In genomic region chr19:58400916-58401824, GRCh38 we compare ENCODE assay signal across 8 cellular contexts. TPM values are rescaled to one million over a fixed set of nuclear protein-coding genes. Genes with fewer than 3 reads are reported as not detected.
DNase-seq lines count a peak whose midpoint lies in the region; ATAC-seq and TF ChIP-seq lines count a peak whose summit lies in the region.

No MANE protein-coding gene starts in this region.

- H3K9me3 ChIP-seq in ovary (no peaks in the 10 kb centered on the region), tibial artery (no peaks in the 10 kb centered on the region)

- DNase-seq in GM12865 (ENCODE audit: low read depth), result peak; percentile 100
- peak; percentile 98 for DNase-seq in NCI-H1105 treated with DMSO at 0.1 percent for 48 hours (lab: John Stamatoyannopoulos, UW)
- peak; percentile 86 for DNase-seq in SKM-1 treated with dmso at 0.1 percent for 144 hours (lab: John Stamatoyannopoulos, UW; ENCODE audit: unreplicated experiment)
- peak; percentile 97 for DNase-seq in activated naive CD8-positive, alpha-beta T cell treated with anti-CD3 and anti-CD28 coated beads, Interleukin-2, amount 10 ng/mL, durations not matched to agents 7 days and 5 days
- peak; percentile 100 for DNase-seq in Right ventricle myocardium superior
- DNase-seq in ovary, result peak; percentile 99 to 100 (median 100)
- DNase-seq in tibial artery, result peak; percentile 99 to 100

- peak overlapping the region; percentile 91 for H3K27ac Mint-ChIP-seq in activated naive CD8-positive, alpha-beta T cell treated with anti-CD3 and anti-CD28 coated beads, Interleukin-2, amount 10 ng/mL, durations not matched to agents 7 days and 5 days

- intact Hi-C loops in Right ventricle myocardium superior (cut with DNase I), result no loop called here
- intact Hi-C loops in ovary (cut with DNase I), result no loop called here
- intact Hi-C loops in tibial artery (cut with DNase I; ENCODE audit: low total_unique reads), result no loop called here

- peak; percentile 61 for TF ChIP-seq POLR2A in ovary (IDR thresholded peaks at IDR 0.05)

- H3K4me1 ChIP-seq in ovary (ENCODE audit: insufficient read depth) (peaks cover 12% of the 10 kb centered on the region), tibial artery (peaks cover 0 to 24% (median 20%) of the 10 kb centered on the region in 4 donors)

- H3K36me3 ChIP-seq in ovary (no peaks in the 10 kb centered on the region), tibial artery (no peaks in the 10 kb centered on the region)

- no peaks in the 10 kb centered on the region for H3K9me3 Mint-ChIP-seq in activated naive CD8-positive, alpha-beta T cell treated with anti-CD3 and anti-CD28 coated beads, Interleukin-2, amount 10 ng/mL, durations not matched to agents 7 days and 5 days

- POLR2A ChIA-PET in activated naive CD8-positive, alpha-beta T cell treated with anti-CD3 and anti-CD28 coated beads, Interleukin-2, amount 10 ng/mL, durations not matched to agents 7 days and 5 days (lab: Charles Lee), result interaction anchor here (1.1 kb wide), 1 partner anchor 69 kb away, joined by 3 read pairs; no protein-coding TSS in a partner anchor

- peaks cover 4% of the 10 kb centered on the region for H3K27me3 Mint-ChIP-seq in activated naive CD8-positive, alpha-beta T cell treated with anti-CD3 and anti-CD28 coated beads, Interleukin-2, amount 10 ng/mL, durations not matched to agents 7 days and 5 days

- no peaks in the 10 kb centered on the region for H3K36me3 Mint-ChIP-seq in activated naive CD8-positive, alpha-beta T cell treated with anti-CD3 and anti-CD28 coated beads, Interleukin-2, amount 10 ng/mL, durations not matched to agents 7 days and 5 days

- TF ChIP-seq EP300 in ovary (IDR thresholded peaks at IDR 0.05), result no peak

- ATAC-seq in HG02623 (IDR thresholded peaks at IDR 0.05; ENCODE audit: unreplicated experiment) (peak; percentile 95), Right ventricle myocardium superior (ENCODE audit: poor library complexity) (peak; percentile 99)
- ATAC-seq in activated naive CD8-positive, alpha-beta T cell treated with anti-CD3 and anti-CD28 coated beads, Interleukin-2, amount 10 ng/mL, durations not matched to agents 7 days and 5 days (ENCODE audit: low read depth), result peak; percentile 99

- H3K27me3 ChIP-seq in ovary (peaks cover 5% of the 10 kb centered on the region), tibial artery (peaks cover 0 to 13% of the 10 kb centered on the region in 2 donors)

- 1% methylated on average over 78 to 79 of the region's 79 CpGs for WGBS in ovary, 3 donors

- peak overlapping the region; percentile 65 for H3K4me3 ChIP-seq in GM12865 (ENCODE audit: low read depth, low read length)
- H3K4me3 ChIP-seq in ovary, result peak overlapping the region; percentile 43
- peak overlapping the region; percentile 53 to 61 for H3K4me3 ChIP-seq in tibial artery

- H3K27ac ChIP-seq in ovary, result peak overlapping the region in 1 of 2 donors; percentile 42
- H3K27ac ChIP-seq in tibial artery, result peak overlapping the region; percentile 63 to 72

- peak overlapping the region; percentile 88 for H3K4me3 Mint-ChIP-seq in activated naive CD8-positive, alpha-beta T cell treated with anti-CD3 and anti-CD28 coated beads, Interleukin-2, amount 10 ng/mL, durations not matched to agents 7 days and 5 days

- TF ChIP-seq CTCF in GM12865 (IDR thresholded peaks at IDR 0.05; ENCODE audit: insufficient read depth, low read depth, low read length, missing control alignments) (no peak), ovary (IDR thresholded peaks at IDR 0.05) (no peak), tibial artery (IDR thresholded peaks at IDR 0.05) (peak in 1 of 2 experiments; percentile 9)

- H3K4me1 Mint-ChIP-seq in activated naive CD8-positive, alpha-beta T cell treated with anti-CD3 and anti-CD28 coated beads, Interleukin-2, amount 10 ng/mL, durations not matched to agents 7 days and 5 days, result peaks cover 15% of the 10 kb centered on the region

RNA-seq across cellular contexts. Expression of gene RNF225, which starts 5.7 kb away (rescaled TPM):
- under 1 TPM; 0.83 to 0.94 TPM for total RNA-seq in activated naive CD8-positive, alpha-beta T cell treated with anti-CD3 and anti-CD28 coated beads, Interleukin-2, amount 10 ng/mL, durations not matched to agents 7 days and 5 days
- total RNA-seq in Right ventricle myocardium superior (not detected), ovary (not detected)
- polyA plus RNA-seq in ovary, result not detected

RNA-seq across cellular contexts. Expression of gene ZNF584, which starts 7.3 kb away (rescaled TPM):
- total RNA-seq in activated naive CD8-positive, alpha-beta T cell treated with anti-CD3 and anti-CD28 coated beads, Interleukin-2, amount 10 ng/mL, durations not matched to agents 7 days and 5 days, result 10 to 100 TPM in 1 of 2 experiments, 1 to 10 TPM in 1; 8.6 to 10.6 TPM
- total RNA-seq in Right ventricle myocardium superior, result 16.1 TPM
- 10 to 100 TPM; 12.6 to 24.3 (median 22.0) TPM for total RNA-seq in ovary
- polyA plus RNA-seq in ovary, result 10 to 100 TPM; 11.0 to 12.0 TPM

RNA-seq across cellular contexts. Expression of gene RPS5, which starts 14.1 kb away (rescaled TPM):
- total RNA-seq in activated naive CD8-positive, alpha-beta T cell treated with anti-CD3 and anti-CD28 coated beads, Interleukin-2, amount 10 ng/mL, durations not matched to agents 7 days and 5 days, result 1,000 to 10,000 TPM; 1,038 to 1,039 TPM
- total RNA-seq in Right ventricle myocardium superior, result 481 TPM
- total RNA-seq in ovary, result 1,000 to 10,000 TPM; 1,875 to 5,180 (median 2,346) TPM
- 1,000 to 10,000 TPM in 1 of 2 donors, 100 to 1,000 TPM in 1; 715 to 3,775 TPM for polyA plus RNA-seq in ovary

RNA-seq across cellular contexts. Expression of gene ZNF837, which starts 20.3 kb away (rescaled TPM):
- total RNA-seq in activated naive CD8-positive, alpha-beta T cell treated with anti-CD3 and anti-CD28 coated beads, Interleukin-2, amount 10 ng/mL, durations not matched to agents 7 days and 5 days, result 1 to 10 TPM; 2.9 to 3.5 TPM
- total RNA-seq in Right ventricle myocardium superior (0.13 TPM), ovary (1 to 10 TPM; 1.4 to 3.2 (median 2.7) TPM)
- polyA plus RNA-seq in ovary, result 1 to 10 TPM in 1 of 2 donors, not detected in 1; 2.3 TPM

RNA-seq across cellular contexts. Expression of gene ZNF497, which starts 38.6 kb away (rescaled TPM):
- 1 to 10 TPM; 1.7 to 2.1 TPM for total RNA-seq in activated naive CD8-positive, alpha-beta T cell treated with anti-CD3 and anti-CD28 coated beads, Interleukin-2, amount 10 ng/mL, durations not matched to agents 7 days and 5 days
- 0.30 TPM for total RNA-seq in Right ventricle myocardium superior
- 1 to 10 TPM; 2.5 to 6.5 (median 3.4) TPM for total RNA-seq in ovary
- 1 to 10 TPM in 1 of 2 donors, under 1 TPM in 1; 0.30 to 2.2 TPM for polyA plus RNA-seq in ovary
